Comparison of ENCODE assay signal across 1 cellular context in the genomic region with DNA sequence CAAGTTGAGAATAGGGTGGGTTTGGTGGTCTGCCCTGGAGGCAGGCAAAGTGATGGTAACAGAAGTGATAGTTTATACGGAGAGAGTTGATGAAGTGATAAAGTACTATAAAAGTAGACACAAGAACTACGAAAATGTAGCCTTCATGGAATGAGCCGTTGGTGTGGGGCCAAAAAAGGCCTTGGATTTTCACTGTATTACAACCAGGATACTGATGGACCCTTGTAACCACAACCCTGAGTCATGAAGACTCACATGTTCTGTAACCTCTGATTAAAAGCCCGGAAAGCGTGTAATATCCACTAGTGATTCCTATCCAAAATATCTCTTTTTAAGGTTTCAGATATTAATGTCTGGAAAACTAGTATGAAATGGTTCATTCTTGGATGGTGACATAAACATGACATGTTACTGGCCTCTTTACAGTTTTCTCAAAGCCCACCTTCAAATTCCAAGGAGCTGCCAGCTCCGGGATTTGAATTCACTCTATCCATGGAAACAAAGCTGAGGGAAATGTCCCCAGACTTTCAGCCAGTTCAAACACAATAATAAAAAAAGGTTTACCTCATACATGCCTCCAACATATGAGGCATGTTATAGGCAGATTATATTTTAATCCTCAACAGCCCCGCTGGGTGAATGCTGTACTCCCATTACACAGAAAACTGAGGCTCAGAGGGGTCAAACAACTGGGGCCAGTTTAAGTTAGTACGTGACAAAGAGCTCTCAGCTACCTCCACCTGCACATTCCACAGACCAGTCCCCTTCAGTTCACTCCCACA.
TF ChIP-seq lines count a peak whose summit lies in the region.

No MANE protein-coding gene starts in this region.

TF ChIP-seq in K562, 482 proteins besides CTCF, POLR2A, EP300 and RAD21 (continued from another document and continues in another):
- TF ChIP-seq, protein P1, sequence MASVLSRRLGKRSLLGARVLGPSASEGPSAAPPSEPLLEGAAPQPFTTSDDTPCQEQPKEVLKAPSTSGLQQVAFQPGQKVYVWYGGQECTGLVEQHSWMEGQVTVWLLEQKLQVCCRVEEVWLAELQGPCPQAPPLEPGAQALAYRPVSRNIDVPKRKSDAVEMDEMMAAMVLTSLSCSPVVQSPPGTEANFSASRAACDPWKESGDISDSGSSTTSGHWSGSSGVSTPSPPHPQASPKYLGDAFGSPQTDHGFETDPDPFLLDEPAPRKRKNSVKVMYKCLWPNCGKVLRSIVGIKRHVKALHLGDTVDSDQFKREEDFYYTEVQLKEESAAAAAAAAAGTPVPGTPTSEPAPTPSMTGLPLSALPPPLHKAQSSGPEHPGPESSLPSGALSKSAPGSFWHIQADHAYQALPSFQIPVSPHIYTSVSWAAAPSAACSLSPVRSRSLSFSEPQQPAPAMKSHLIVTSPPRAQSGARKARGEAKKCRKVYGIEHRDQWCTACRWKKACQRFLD (CRISPR knock-in tag; IDR thresholded peaks at IDR 0.05) = peak; percentile 40; the same call in 1 of the 2 replicates
- peak; percentile 96 for TF ChIP-seq FOSL1 (tag; conservative IDR thresholded peaks at IDR 0.05)
- TF ChIP-seq, protein P2, sequence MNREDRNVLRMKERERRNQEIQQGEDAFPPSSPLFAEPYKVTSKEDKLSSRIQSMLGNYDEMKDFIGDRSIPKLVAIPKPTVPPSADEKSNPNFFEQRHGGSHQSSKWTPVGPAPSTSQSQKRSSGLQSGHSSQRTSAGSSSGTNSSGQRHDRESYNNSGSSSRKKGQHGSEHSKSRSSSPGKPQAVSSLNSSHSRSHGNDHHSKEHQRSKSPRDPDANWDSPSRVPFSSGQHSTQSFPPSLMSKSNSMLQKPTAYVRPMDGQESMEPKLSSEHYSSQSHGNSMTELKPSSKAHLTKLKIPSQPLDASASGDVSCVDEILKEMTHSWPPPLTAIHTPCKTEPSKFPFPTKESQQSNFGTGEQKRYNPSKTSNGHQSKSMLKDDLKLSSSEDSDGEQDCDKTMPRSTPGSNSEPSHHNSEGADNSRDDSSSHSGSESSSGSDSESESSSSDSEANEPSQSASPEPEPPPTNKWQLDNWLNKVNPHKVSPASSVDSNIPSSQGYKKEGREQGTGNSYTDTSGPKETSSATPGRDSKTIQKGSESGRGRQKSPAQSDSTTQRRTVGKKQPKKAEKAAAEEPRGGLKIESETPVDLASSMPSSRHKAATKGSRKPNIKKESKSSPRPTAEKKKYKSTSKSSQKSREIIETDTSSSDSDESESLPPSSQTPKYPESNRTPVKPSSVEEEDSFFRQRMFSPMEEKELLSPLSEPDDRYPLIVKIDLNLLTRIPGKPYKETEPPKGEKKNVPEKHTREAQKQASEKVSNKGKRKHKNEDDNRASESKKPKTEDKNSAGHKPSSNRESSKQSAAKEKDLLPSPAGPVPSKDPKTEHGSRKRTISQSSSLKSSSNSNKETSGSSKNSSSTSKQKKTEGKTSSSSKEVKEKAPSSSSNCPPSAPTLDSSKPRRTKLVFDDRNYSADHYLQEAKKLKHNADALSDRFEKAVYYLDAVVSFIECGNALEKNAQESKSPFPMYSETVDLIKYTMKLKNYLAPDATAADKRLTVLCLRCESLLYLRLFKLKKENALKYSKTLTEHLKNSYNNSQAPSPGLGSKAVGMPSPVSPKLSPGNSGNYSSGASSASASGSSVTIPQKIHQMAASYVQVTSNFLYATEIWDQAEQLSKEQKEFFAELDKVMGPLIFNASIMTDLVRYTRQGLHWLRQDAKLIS (CRISPR knock-in tag; IDR thresholded peaks at IDR 0.05) = 0 out of 2 replicates have a peak, but pooled peaks have one; percentile 44
- no peak for TF ChIP-seq CEBPB (tag; IDR thresholded peaks at IDR 0.05)
- TF ChIP-seq BRD4 (IDR thresholded peaks at IDR 0.05) = 0 out of 2 replicates have a peak, but pooled peaks have one; percentile 41
- peak; percentile 87 for TF ChIP-seq ZNF175 (CRISPR knock-in tag; IDR thresholded peaks at IDR 0.05; ENCODE audit: low read depth)
- TF ChIP-seq ZNF778 (CRISPR knock-in tag; IDR thresholded peaks at IDR 0.05) = no peak
- 0 out of 2 replicates have a peak, but pooled peaks have one; percentile 3 for TF ChIP-seq GTF2E2 (tag; IDR thresholded peaks at IDR 0.05)
- TF ChIP-seq, protein P3, sequence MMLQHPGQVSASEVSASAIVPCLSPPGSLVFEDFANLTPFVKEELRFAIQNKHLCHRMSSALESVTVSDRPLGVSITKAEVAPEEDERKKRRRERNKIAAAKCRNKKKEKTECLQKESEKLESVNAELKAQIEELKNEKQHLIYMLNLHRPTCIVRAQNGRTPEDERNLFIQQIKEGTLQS (IDR thresholded peaks at IDR 0.05) = peak; percentile 49
- TF ChIP-seq, protein P3 (CRISPR knock-in tag; conservative IDR thresholded peaks at IDR 0.05) = no peak
- TF ChIP-seq, protein P4, sequence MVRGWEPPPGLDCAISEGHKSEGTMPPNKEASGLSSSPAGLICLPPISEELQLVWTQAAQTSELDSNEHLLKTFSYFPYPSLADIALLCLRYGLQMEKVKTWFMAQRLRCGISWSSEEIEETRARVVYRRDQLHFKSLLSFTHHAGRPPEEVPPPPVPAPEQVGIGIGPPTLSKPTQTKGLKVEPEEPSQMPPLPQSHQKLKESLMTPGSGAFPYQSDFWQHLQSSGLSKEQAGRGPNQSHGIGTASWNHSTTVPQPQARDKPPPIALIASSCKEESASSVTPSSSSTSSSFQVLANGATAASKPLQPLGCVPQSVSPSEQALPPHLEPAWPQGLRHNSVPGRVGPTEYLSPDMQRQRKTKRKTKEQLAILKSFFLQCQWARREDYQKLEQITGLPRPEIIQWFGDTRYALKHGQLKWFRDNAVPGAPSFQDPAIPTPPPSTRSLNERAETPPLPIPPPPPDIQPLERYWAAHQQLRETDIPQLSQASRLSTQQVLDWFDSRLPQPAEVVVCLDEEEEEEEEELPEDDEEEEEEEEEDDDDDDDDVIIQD (CRISPR knock-in tag; IDR thresholded peaks at IDR 0.05) = no peak
- peak; percentile 79; the same call in 1 of the 2 replicates for TF ChIP-seq HEY1 (CRISPR knock-in tag; IDR thresholded peaks at IDR 0.05; ENCODE audit: borderline replicate concordance)
- TF ChIP-seq NR2C2 (CRISPR knock-in tag; IDR thresholded peaks at IDR 0.05) = no peak
- TF ChIP-seq NR2C2 (tag; IDR thresholded peaks at IDR 0.05) = peak; percentile 14; the same call in 1 of the 2 replicates
- peak in 1 of 2 experiments; percentile 64; a peak in 1 of 4 replicates for TF ChIP-seq KDM1A (IDR thresholded peaks at IDR 0.05)
- TF ChIP-seq SMARCA4 (IDR thresholded peaks at IDR 0.05) = peak; percentile 28; the same call in 1 of the 2 replicates
- peak; percentile 13 for TF ChIP-seq ZNF699 (CRISPR knock-in tag; IDR thresholded peaks at IDR 0.05; ENCODE audit: insufficient replicate concordance)
- TF ChIP-seq EP400 (IDR thresholded peaks at IDR 0.05) = 0 out of 2 replicates have a peak, but pooled peaks have one; percentile 19
- TF ChIP-seq, protein P5, sequence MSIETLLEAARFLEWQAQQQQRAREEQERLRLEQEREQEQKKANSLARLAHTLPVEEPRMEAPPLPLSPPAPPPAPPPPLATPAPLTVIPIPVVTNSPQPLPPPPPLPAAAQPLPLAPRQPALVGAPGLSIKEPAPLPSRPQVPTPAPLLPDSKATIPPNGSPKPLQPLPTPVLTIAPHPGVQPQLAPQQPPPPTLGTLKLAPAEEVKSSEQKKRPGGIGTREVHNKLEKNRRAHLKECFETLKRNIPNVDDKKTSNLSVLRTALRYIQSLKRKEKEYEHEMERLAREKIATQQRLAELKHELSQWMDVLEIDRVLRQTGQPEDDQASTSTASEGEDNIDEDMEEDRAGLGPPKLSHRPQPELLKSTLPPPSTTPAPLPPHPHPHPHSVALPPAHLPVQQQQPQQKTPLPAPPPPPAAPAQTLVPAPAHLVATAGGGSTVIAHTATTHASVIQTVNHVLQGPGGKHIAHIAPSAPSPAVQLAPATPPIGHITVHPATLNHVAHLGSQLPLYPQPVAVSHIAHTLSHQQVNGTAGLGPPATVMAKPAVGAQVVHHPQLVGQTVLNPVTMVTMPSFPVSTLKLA (conservative IDR thresholded peaks at IDR 0.05) = peak in 1 of 2 experiments; percentile 31; a peak in 2 of 4 replicates
- 0 out of 2 replicates have a peak, but pooled peaks have one; percentile 60 for TF ChIP-seq JUND (IDR thresholded peaks at IDR 0.05; ENCODE audit: borderline replicate concordance, low read depth, low read length)
- no peak; the same call in 2 of the 3 replicates for TF ChIP-seq JUND (tag; IDR thresholded peaks at IDR 0.05; ENCODE audit: borderline replicate concordance, low read depth, low read length)
- TF ChIP-seq ELF1 (tag; IDR thresholded peaks at IDR 0.05) = peak; percentile 12; the same call in 1 of the 2 replicates
- TF ChIP-seq MED1 (CRISPR knock-in tag; IDR thresholded peaks at IDR 0.05; ENCODE audit: borderline replicate concordance) = no peak
- TF ChIP-seq ZNF584 (CRISPR knock-in tag; IDR thresholded peaks at IDR 0.05; ENCODE audit: low read depth) = peak; percentile 78; the same call in 1 of the 2 replicates
- TF ChIP-seq, protein P6, sequence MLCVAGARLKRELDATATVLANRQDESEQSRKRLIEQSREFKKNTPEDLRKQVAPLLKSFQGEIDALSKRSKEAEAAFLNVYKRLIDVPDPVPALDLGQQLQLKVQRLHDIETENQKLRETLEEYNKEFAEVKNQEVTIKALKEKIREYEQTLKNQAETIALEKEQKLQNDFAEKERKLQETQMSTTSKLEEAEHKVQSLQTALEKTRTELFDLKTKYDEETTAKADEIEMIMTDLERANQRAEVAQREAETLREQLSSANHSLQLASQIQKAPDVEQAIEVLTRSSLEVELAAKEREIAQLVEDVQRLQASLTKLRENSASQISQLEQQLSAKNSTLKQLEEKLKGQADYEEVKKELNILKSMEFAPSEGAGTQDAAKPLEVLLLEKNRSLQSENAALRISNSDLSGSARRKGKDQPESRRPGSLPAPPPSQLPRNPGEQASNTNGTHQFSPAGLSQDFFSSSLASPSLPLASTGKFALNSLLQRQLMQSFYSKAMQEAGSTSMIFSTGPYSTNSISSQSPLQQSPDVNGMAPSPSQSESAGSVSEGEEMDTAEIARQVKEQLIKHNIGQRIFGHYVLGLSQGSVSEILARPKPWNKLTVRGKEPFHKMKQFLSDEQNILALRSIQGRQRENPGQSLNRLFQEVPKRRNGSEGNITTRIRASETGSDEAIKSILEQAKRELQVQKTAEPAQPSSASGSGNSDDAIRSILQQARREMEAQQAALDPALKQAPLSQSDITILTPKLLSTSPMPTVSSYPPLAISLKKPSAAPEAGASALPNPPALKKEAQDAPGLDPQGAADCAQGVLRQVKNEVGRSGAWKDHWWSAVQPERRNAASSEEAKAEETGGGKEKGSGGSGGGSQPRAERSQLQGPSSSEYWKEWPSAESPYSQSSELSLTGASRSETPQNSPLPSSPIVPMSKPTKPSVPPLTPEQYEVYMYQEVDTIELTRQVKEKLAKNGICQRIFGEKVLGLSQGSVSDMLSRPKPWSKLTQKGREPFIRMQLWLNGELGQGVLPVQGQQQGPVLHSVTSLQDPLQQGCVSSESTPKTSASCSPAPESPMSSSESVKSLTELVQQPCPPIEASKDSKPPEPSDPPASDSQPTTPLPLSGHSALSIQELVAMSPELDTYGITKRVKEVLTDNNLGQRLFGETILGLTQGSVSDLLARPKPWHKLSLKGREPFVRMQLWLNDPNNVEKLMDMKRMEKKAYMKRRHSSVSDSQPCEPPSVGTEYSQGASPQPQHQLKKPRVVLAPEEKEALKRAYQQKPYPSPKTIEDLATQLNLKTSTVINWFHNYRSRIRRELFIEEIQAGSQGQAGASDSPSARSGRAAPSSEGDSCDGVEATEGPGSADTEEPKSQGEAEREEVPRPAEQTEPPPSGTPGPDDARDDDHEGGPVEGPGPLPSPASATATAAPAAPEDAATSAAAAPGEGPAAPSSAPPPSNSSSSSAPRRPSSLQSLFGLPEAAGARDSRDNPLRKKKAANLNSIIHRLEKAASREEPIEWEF (CRISPR knock-in tag; IDR thresholded peaks at IDR 0.05) = no peak
- peak; percentile 35; the same call in 1 of the 2 replicates for TF ChIP-seq ARID1B (IDR thresholded peaks at IDR 0.05)
- TF ChIP-seq RCOR1 (IDR thresholded peaks at IDR 0.05; ENCODE audit: borderline replicate concordance in 1 of 2, low read depth in 2 of 2, low read length in 2 of 2) = peak; percentile 25 to 35; a peak in 2 of 4 replicates
- peak; percentile 51 for TF ChIP-seq RBM25 (IDR thresholded peaks at IDR 0.05; ENCODE audit: low read depth, low read length, severe bottlenecking)
